Comparison of ENCODE assay signal across 36 cellular contexts in genomic region chr14:73069585-73069984, GRCh38.
"Had no signal": no experiment of that assay in that cellular context is flagged by ENCODE, and none has a peak within 500 bp of the region (broad histone marks: within the 10 kb centered on the region; RNA-seq: fewer than 3 reads in every experiment).

No MANE protein-coding gene starts in this region.

- H3K27me3 Mint-ChIP-seq: activated B cell treated with CpG ODN at 0.5 μM for 24 hours; activated CD4-positive, alpha-beta memory T cell treated with anti-CD3 and anti-CD28 coated beads, Interleukin-2, amount 10 ng/mL, durations not matched to agents 7 days and 5 days; activated CD4-positive, alpha-beta T cell treated with anti-CD3 and anti-CD28 coated beads for 36 hours; activated CD4-positive, alpha-beta T cell treated with anti-CD3 and anti-CD28 coated beads, Interleukin-2, amount 10 ng/mL, durations not matched to agents 7 days and 5 days; activated CD8-positive, alpha-beta memory T cell treated with anti-CD3 and anti-CD28 coated beads, Interleukin-2, amount 10 ng/mL, durations not matched to agents 7 days and 5 days; activated naive CD4-positive, alpha-beta T cell treated with anti-CD3 and anti-CD28 coated beads, Interleukin-2, amount 10 ng/mL, durations not matched to agents 7 days and 5 days; activated naive CD4-positive, alpha-beta T cell treated with anti-CD3 and anti-CD28 coated beads, Interleukin-2, amount 50 U/mL, for 24 hours; activated naive CD8-positive, alpha-beta T cell; activated naive CD8-positive, alpha-beta T cell treated with anti-CD3 and anti-CD28 coated beads, Interleukin-2, amount 10 ng/mL, durations not matched to agents 7 days and 5 days; activated naive CD8-positive, alpha-beta T cell treated with anti-CD3 and anti-CD28 coated beads, Interleukin-2, amount 50 U/mL, for 24 hours; activated T-cell treated with anti-CD3 and anti-CD28 coated beads, Interleukin-2, amount 50 U/mL, for 24 hours; brain; central memory CD8-positive, alpha-beta T cell; T-cell had no signal

- H3K27me3 ChIP-seq: ascending aorta, cardiac muscle cell had no signal

- ATAC-seq: activated CD4-positive, alpha-beta T cell treated with anti-CD3 and anti-CD28 coated beads for 36 hours; activated CD4-positive, CD25-positive, alpha-beta regulatory T cell treated with anti-CD3 and anti-CD28 coated beads, Interleukin-2, amount 50 U/mL, for 24 hours; activated CD8-positive, alpha-beta memory T cell treated with anti-CD3 and anti-CD28 coated beads, Interleukin-2, amount 10 ng/mL, durations not matched to agents 7 days and 5 days; activated CD8-positive, alpha-beta T cell treated with anti-CD3 and anti-CD28 coated beads, Interleukin-2, amount 10 ng/mL, durations not matched to agents 7 days and 5 days; activated naive CD8-positive, alpha-beta T cell treated with anti-CD3 and anti-CD28 coated beads, Interleukin-2, amount 50 U/mL, for 24 hours; T-cell had no signal

- DNase-seq: activated B cell treated with CpG ODN at 0.5 μM for 24 hours; activated CD4-positive, alpha-beta memory T cell treated with anti-CD3 and anti-CD28 coated beads, Interleukin-2, amount 10 ng/mL, durations not matched to agents 7 days and 5 days; activated CD4-positive, alpha-beta T cell treated with anti-CD3 and anti-CD28 coated beads for 1 hour; activated CD4-positive, alpha-beta T cell treated with anti-CD3 and anti-CD28 coated beads for 36 hours; activated CD4-positive, alpha-beta T cell treated with anti-CD3 and anti-CD28 coated beads for 48 hours; activated CD4-positive, alpha-beta T cell treated with anti-CD3 and anti-CD28 coated beads, Interleukin-2, amount 10 ng/mL, durations not matched to agents 7 days and 5 days; activated CD4-positive, alpha-beta T cell treated with anti-CD3 and anti-CD28 coated beads, Interleukin-2, amount 50 U/mL, for 48 hours; activated CD8-positive, alpha-beta memory T cell treated with anti-CD3 and anti-CD28 coated beads for 24 hours; activated CD8-positive, alpha-beta memory T cell treated with anti-CD3 and anti-CD28 coated beads, Interleukin-2, amount 10 ng/mL, durations not matched to agents 7 days and 5 days; activated CD8-positive, alpha-beta memory T cell treated with anti-CD3 and anti-CD28 coated beads, Interleukin-2, amount 50 U/mL, for 48 hours; activated CD8-positive, alpha-beta T cell treated with anti-CD3 and anti-CD28 coated beads, Interleukin-2, amount 10 ng/mL, durations not matched to agents 7 days and 5 days; activated effector memory CD4-positive, alpha-beta T cell treated with Interleukin-2 at 50 U/mL for 16 hours; activated gamma-delta T cell; activated naive CD4-positive, alpha-beta T cell treated with anti-CD3 and anti-CD28 coated beads, Interleukin-2, amount 10 ng/mL, durations not matched to agents 7 days and 5 days; activated naive CD4-positive, alpha-beta T cell treated with Interleukin-2 at 50 U/mL for 16 hours; activated naive CD8-positive, alpha-beta T cell treated with anti-CD3 and anti-CD28 coated beads, Interleukin-2, amount 10 ng/mL, durations not matched to agents 7 days and 5 days; activated naive CD8-positive, alpha-beta T cell treated with anti-CD3 and anti-CD28 coated beads, Interleukin-2, amount 50 U/mL, for 24 hours; activated T-cell treated with anti-CD3 and anti-CD28 coated beads, Interleukin-2, amount 50 U/mL, for 24 hours; activated T-cell treated with anti-CD3 and anti-CD28 coated beads, Interleukin-2, amount 50 U/mL, for 48 hours; amygdala; anterior cingulate cortex; caudate nucleus; cerebellar nuclear complex; T-cell; T-helper 2 cell; T-helper 9 cell had no signal

- H3K9me3 Mint-ChIP-seq: activated B cell treated with CpG ODN at 0.5 μM for 24 hours; activated CD4-positive, alpha-beta memory T cell treated with anti-CD3 and anti-CD28 coated beads, Interleukin-2, amount 10 ng/mL, durations not matched to agents 7 days and 5 days; activated CD4-positive, alpha-beta T cell treated with anti-CD3 and anti-CD28 coated beads, Interleukin-2, amount 10 ng/mL, durations not matched to agents 7 days and 5 days; activated naive CD4-positive, alpha-beta T cell treated with anti-CD3 and anti-CD28 coated beads, Interleukin-2, amount 10 ng/mL, durations not matched to agents 7 days and 5 days; activated naive CD4-positive, alpha-beta T cell treated with anti-CD3 and anti-CD28 coated beads, Interleukin-2, amount 50 U/mL, for 24 hours; activated naive CD8-positive, alpha-beta T cell treated with anti-CD3 and anti-CD28 coated beads, Interleukin-2, amount 10 ng/mL, durations not matched to agents 7 days and 5 days; activated naive CD8-positive, alpha-beta T cell treated with anti-CD3 and anti-CD28 coated beads, Interleukin-2, amount 50 U/mL, for 24 hours; activated T-cell treated with anti-CD3 and anti-CD28 coated beads, Interleukin-2, amount 50 U/mL, for 24 hours; activated T-helper 2 cell treated with anti-CD3 and anti-CD28 coated beads, Interferon-gamma antibody, Interleukin-2, Interleukin-4, amounts not matched to agents 10 μg/mL and 5 μg/mL and 100 μg/mL, durations not matched to agents 14 hours and 24 hours and 36 hours; brain; central memory CD8-positive, alpha-beta T cell; T-cell; T-helper 2 cell treated with Interferon-gamma antibody and Interleukin-4, amounts not matched to agents 5 μg/mL and 100 μg/mL, for 36 hours had no signal

- H3K27ac Mint-ChIP-seq: activated B cell treated with CpG ODN at 0.5 μM for 24 hours; activated CD4-positive, alpha-beta memory T cell treated with anti-CD3 and anti-CD28 coated beads, Interleukin-2, amount 10 ng/mL, durations not matched to agents 7 days and 5 days; activated CD4-positive, alpha-beta T cell treated with anti-CD3 and anti-CD28 coated beads for 36 hours; activated CD4-positive, alpha-beta T cell treated with anti-CD3 and anti-CD28 coated beads, Interleukin-2, amount 10 ng/mL, durations not matched to agents 7 days and 5 days; activated CD8-positive, alpha-beta memory T cell treated with anti-CD3 and anti-CD28 coated beads, Interleukin-2, amount 10 ng/mL, durations not matched to agents 7 days and 5 days; activated CD8-positive, alpha-beta T cell treated with anti-CD3 and anti-CD28 coated beads, Interleukin-2, amount 10 ng/mL, durations not matched to agents 7 days and 5 days; activated naive CD4-positive, alpha-beta T cell treated with anti-CD3 and anti-CD28 coated beads, Interleukin-2, amount 10 ng/mL, durations not matched to agents 7 days and 5 days; activated naive CD8-positive, alpha-beta T cell; activated naive CD8-positive, alpha-beta T cell treated with anti-CD3 and anti-CD28 coated beads, Interleukin-2, amount 10 ng/mL, durations not matched to agents 7 days and 5 days; activated naive CD8-positive, alpha-beta T cell treated with anti-CD3 and anti-CD28 coated beads, Interleukin-2, amount 50 U/mL, for 24 hours; activated T-cell treated with anti-CD3 and anti-CD28 coated beads, Interleukin-2, amount 50 U/mL, for 24 hours; activated T-helper 2 cell treated with anti-CD3 and anti-CD28 coated beads, Interferon-gamma antibody, Interleukin-2, Interleukin-4, amounts not matched to agents 10 μg/mL and 5 μg/mL and 100 μg/mL, durations not matched to agents 14 hours and 24 hours and 36 hours; T-cell; T-helper 2 cell treated with Interferon-gamma antibody and Interleukin-4, amounts not matched to agents 5 μg/mL and 100 μg/mL, for 36 hours had no signal

- H3K4me3 ChIP-seq: ascending aorta, cardiac muscle cell had no signal

- H3K9me3 ChIP-seq: ascending aorta had no signal

- H3K4me3 Mint-ChIP-seq: activated B cell treated with CpG ODN at 0.5 μM for 24 hours; activated CD4-positive, alpha-beta memory T cell treated with anti-CD3 and anti-CD28 coated beads, Interleukin-2, amount 10 ng/mL, durations not matched to agents 7 days and 5 days; activated CD4-positive, alpha-beta T cell treated with anti-CD3 and anti-CD28 coated beads for 36 hours; activated CD4-positive, alpha-beta T cell treated with anti-CD3 and anti-CD28 coated beads, Interleukin-2, amount 10 ng/mL, durations not matched to agents 7 days and 5 days; activated CD8-positive, alpha-beta memory T cell treated with anti-CD3 and anti-CD28 coated beads, Interleukin-2, amount 10 ng/mL, durations not matched to agents 7 days and 5 days; activated CD8-positive, alpha-beta T cell treated with anti-CD3 and anti-CD28 coated beads, Interleukin-2, amount 10 ng/mL, durations not matched to agents 7 days and 5 days; activated naive CD4-positive, alpha-beta T cell treated with anti-CD3 and anti-CD28 coated beads, Interleukin-2, amount 10 ng/mL, durations not matched to agents 7 days and 5 days; activated naive CD4-positive, alpha-beta T cell treated with anti-CD3 and anti-CD28 coated beads, Interleukin-2, amount 50 U/mL, for 24 hours; activated naive CD8-positive, alpha-beta T cell; activated naive CD8-positive, alpha-beta T cell treated with anti-CD3 and anti-CD28 coated beads, Interleukin-2, amount 10 ng/mL, durations not matched to agents 7 days and 5 days; activated naive CD8-positive, alpha-beta T cell treated with anti-CD3 and anti-CD28 coated beads, Interleukin-2, amount 50 U/mL, for 24 hours; activated T-cell treated with anti-CD3 and anti-CD28 coated beads, Interleukin-2, amount 50 U/mL, for 24 hours; brain; T-cell; T-helper 2 cell treated with Interferon-gamma antibody and Interleukin-4, amounts not matched to agents 5 μg/mL and 100 μg/mL, for 36 hours had no signal

- H3K27ac ChIP-seq: cardiac muscle cell, VCaP had no signal
